In genomic region chr2:227823922-227824321, GRCh38 we compare ENCODE assay signal across 8 cellular contexts.
"Had no signal": no experiment of that assay in that cellular context is flagged by ENCODE, and none has a peak within 500 bp of the region (broad histone marks: within the 10 kb centered on the region; RNA-seq: fewer than 3 reads in every experiment).

No MANE protein-coding gene starts in this region.

- FAIRE-seq: G401.6, GM12878, GM12891, GM12892, GM18507, GM19239 had no signal

- ATAC-seq: GM12878 had no signal

- DNase-seq: GDM1, GF-D8 had no signal

- H3K4me3 ChIP-seq: GM12878 had no signal
